In the genomic region with DNA sequence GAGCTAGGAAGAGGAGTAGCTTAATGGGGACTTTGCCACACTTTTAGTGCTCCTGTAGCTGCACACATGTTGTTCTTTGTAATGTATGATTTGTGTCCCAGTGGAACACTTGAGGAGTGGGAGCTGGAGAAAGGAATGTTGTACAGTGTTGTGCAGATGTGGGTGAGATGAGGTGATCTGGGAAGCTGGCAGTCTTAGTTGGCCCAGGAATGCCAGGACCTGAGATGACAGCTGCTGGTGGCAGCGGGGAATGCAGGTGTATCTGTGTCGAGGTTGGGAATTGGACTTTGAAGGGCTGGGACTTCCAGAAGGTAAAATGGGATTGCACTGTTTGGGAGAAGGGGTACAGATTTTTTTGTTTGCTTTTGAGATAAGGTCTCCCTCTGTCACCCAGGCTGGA, we compare ENCODE assay signal across 28 cellular contexts. TPM values are rescaled to one million over a fixed set of nuclear protein-coding genes. Genes with fewer than 3 reads are reported as not detected.
DNase-seq lines count a peak whose midpoint lies in the region; ATAC-seq and TF ChIP-seq lines count a peak whose summit lies in the region.
"Had no signal": no experiment of that assay in that cellular context is flagged by ENCODE, and none has a peak within 500 bp of the region (broad histone marks: within the 10 kb centered on the region; RNA-seq: fewer than 3 reads in every experiment).

No MANE protein-coding gene starts in this region.

- peaks cover 9% of the 10 kb centered on the region for H3K9me3 Mint-ChIP-seq in progenitor cell of endocrine pancreas (ENCODE audit: low read depth)
- H3K9me3 Mint-ChIP-seq: activated naive CD4-positive, alpha-beta T cell treated with anti-CD3 and anti-CD28 coated beads for 36 hours; memory B cell; WTC11 had no signal

- H3K27ac Mint-ChIP-seq in progenitor cell of endocrine pancreas, result peak overlapping the region; percentile 39
- H3K27ac Mint-ChIP-seq: activated naive CD4-positive, alpha-beta T cell treated with anti-CD3 and anti-CD28 coated beads for 36 hours; memory B cell had no signal

- no peak overlapping the region for H3K4me3 Mint-ChIP-seq in progenitor cell of endocrine pancreas (ENCODE audit: low read depth)
- H3K4me3 Mint-ChIP-seq: activated naive CD4-positive, alpha-beta T cell treated with anti-CD3 and anti-CD28 coated beads for 36 hours; CD14-positive monocyte; memory B cell; WTC11 had no signal

- peak; percentile 46 for ATAC-seq in left colon
- no peak for ATAC-seq in HG02759 (IDR thresholded peaks at IDR 0.05; ENCODE audit: unreplicated experiment)
- ATAC-seq in HG02852 (IDR thresholded peaks at IDR 0.05; ENCODE audit: unreplicated experiment), result no peak
- ATAC-seq: GM12878, psoas muscle, WTC11 had no signal

- intact Hi-C loops in left colon (cut with DNase I, micrococcal nuclease), result no loop called here

- no peaks in the 10 kb centered on the region for H3K27me3 Mint-ChIP-seq in progenitor cell of endocrine pancreas

- H3K36me3 Mint-ChIP-seq in progenitor cell of endocrine pancreas (ENCODE audit: insufficient read depth), result peaks cover 24% of the 10 kb centered on the region
- H3K36me3 Mint-ChIP-seq: CD14-positive monocyte had no signal

- H3K4me1 Mint-ChIP-seq in progenitor cell of endocrine pancreas (ENCODE audit: low read depth), result peaks cover 25% of the 10 kb centered on the region
- H3K4me1 Mint-ChIP-seq: CD14-positive monocyte had no signal

- no peak for TF ChIP-seq CTCF in progenitor cell of endocrine pancreas (IDR thresholded peaks at IDR 0.05; ENCODE audit: unreplicated experiment)

- DNase-seq in DMS53 (lab: John Stamatoyannopoulos, UW) (peak; percentile 21), DMS53 treated with DMSO at 0.1 percent for 48 hours (lab: John Stamatoyannopoulos, UW; ENCODE audit: unreplicated experiment) (no peak), NCI-H69 (lab: John Stamatoyannopoulos, UW) (peak; percentile 54), left colon (no peak), progenitor cell of endocrine pancreas (ENCODE audit: low spot score, unreplicated experiment) (no peak), middle frontal gyrus (ENCODE audit: extremely low spot score, low spot score) (no peak)
- DNase-seq: activated CD4-positive, alpha-beta T cell treated with anti-CD3 and anti-CD28 coated beads, Interleukin-2, amount 50 U/mL, for 4 hours; activated naive CD4-positive, alpha-beta T cell treated with anti-CD3 and anti-CD28 coated beads for 36 hours; brain microvascular endothelial cell; effector CD4-positive, alpha-beta T cell; head of caudate nucleus; Karpas-422; NCI-H1436 treated with DMSO at 0.1 percent for 48 hours; NCI-H2107; NCI-H524; Peyer's patch; psoas muscle; SIG-M5; stimulated activated naive CD4-positive, alpha-beta T cell treated with Interleukin-2 at 50 U/mL for 16 hours; SW 1271; T-helper 9 cell; testis had no signal

RNA-seq across cellular contexts. Expression of a gene that starts 23.6 kb away (rescaled TPM):
- total RNA-seq in left colon (100 to 1,000 TPM; 176 to 332 TPM), progenitor cell of endocrine pancreas (152 and 162 TPM in 2 replicates)

Comparison
In these comparisons a context has a peak if more than half of its experiments do, and no peak if none do; other contexts are left out.
1. DNase-seq: peak in DMS53 (single experiment) and NCI-H69 (single experiment); none in DMS53 treated with DMSO at 0.1 percent for 48 hours (single experiment), left colon (0 of 2), progenitor cell of endocrine pancreas (single experiment) and middle frontal gyrus (single experiment).